Comparison of ENCODE assay signal across 23 cellular contexts in genomic region chr5:2164586-2164985, GRCh38.
"Had no signal": no experiment of that assay in that cellular context is flagged by ENCODE, and none has a peak within 500 bp of the region (broad histone marks: within the 10 kb centered on the region; RNA-seq: fewer than 3 reads in every experiment).

No MANE protein-coding gene starts in this region.

- H3K9me3 ChIP-seq: colonic mucosa, gastrocnemius medialis, lower lobe of right lung, psoas muscle, sigmoid colon, transverse colon, upper lobe of right lung, uterus had no signal

- H3K4me3 ChIP-seq: colonic mucosa, gastrocnemius medialis, hepatocyte, lower lobe of right lung, psoas muscle, sigmoid colon, transverse colon, upper lobe of right lung, uterus had no signal

- H3K27ac ChIP-seq: colonic mucosa, epithelial cell of prostate, gastrocnemius medialis, hepatocyte, lower lobe of right lung, parathyroid adenoma, psoas muscle, sigmoid colon, transverse colon, upper lobe of right lung, uterus had no signal

- H3K27me3 ChIP-seq: colonic mucosa, hepatocyte, sigmoid colon, transverse colon, uterus had no signal

- H3K4me3 Mint-ChIP-seq: dendritic cell treated with granulocyte-macrophage colony-stimulating factor and Interleukin-4, amounts not matched to agents 40 ng/mL and 50 ng/mL, for 4 days; endodermal cell; naive thymus-derived CD8-positive, alpha-beta T cell; nephron progenitor cell; stimulated activated naive B cell treated with anti-CD40 and anti-IgM and Interleukin-4, amounts not matched to agents 10 μg/mL and 1 μg/mL and 100 μg/mL, for 72 hours; stimulated activated naive CD8-positive, alpha-beta T cell treated with anti-CD3 and anti-CD28 coated beads, Interleukin-15, Interleukin-2, amounts not matched to agents 100 ng/mL and 50 ng/mL, for 24 hours had no signal

- H3K9me3 Mint-ChIP-seq: dendritic cell treated with granulocyte-macrophage colony-stimulating factor and Interleukin-4, amounts not matched to agents 40 ng/mL and 50 ng/mL, for 4 days; endodermal cell; nephron progenitor cell; stimulated activated naive CD8-positive, alpha-beta T cell treated with anti-CD3 and anti-CD28 coated beads, Interleukin-15, Interleukin-2, amounts not matched to agents 100 ng/mL and 50 ng/mL, for 24 hours had no signal

- DNase-seq: colonic mucosa; effector CD8-positive, alpha-beta T cell; endodermal cell; gastrocnemius medialis; left ventricle myocardium superior; lower lobe of right lung; naive thymus-derived CD8-positive, alpha-beta T cell; nephron progenitor cell; occipital lobe; right cardiac atrium; sigmoid colon; stimulated activated CD4-positive, alpha-beta T cell treated with anti-CD3 and anti-CD28 coated beads, Interleukin-4, amount 100 ng/mL, for 4 hours; stimulated activated naive B cell treated with anti-CD40 and anti-IgM and Interleukin-4, amounts not matched to agents 10 μg/mL and 1 μg/mL and 100 μg/mL, for 72 hours; transverse colon; upper lobe of right lung; uterus had no signal

- H3K4me1 Mint-ChIP-seq: stimulated activated naive B cell treated with anti-CD40 and anti-IgM and Interleukin-4, amounts not matched to agents 10 μg/mL and 1 μg/mL and 100 μg/mL, for 72 hours had no signal

- ATAC-seq: esophagus mucosa; gastrocnemius medialis; left ventricle myocardium superior; naive thymus-derived CD8-positive, alpha-beta T cell; psoas muscle; right cardiac atrium; stimulated activated naive B cell treated with anti-CD40 and anti-IgM and Interleukin-4, amounts not matched to agents 10 μg/mL and 1 μg/mL and 100 μg/mL, for 72 hours; upper lobe of right lung had no signal

- H3K27ac Mint-ChIP-seq: dendritic cell treated with granulocyte-macrophage colony-stimulating factor and Interleukin-4, amounts not matched to agents 40 ng/mL and 50 ng/mL, for 4 days; endodermal cell; naive thymus-derived CD8-positive, alpha-beta T cell; nephron progenitor cell; stimulated activated naive B cell treated with anti-CD40 and anti-IgM and Interleukin-4, amounts not matched to agents 10 μg/mL and 1 μg/mL and 100 μg/mL, for 72 hours; stimulated activated naive CD8-positive, alpha-beta T cell treated with anti-CD3 and anti-CD28 coated beads, Interleukin-15, Interleukin-2, amounts not matched to agents 100 ng/mL and 50 ng/mL, for 24 hours had no signal

- H3K4me1 ChIP-seq: colonic mucosa, gastrocnemius medialis, lower lobe of right lung, parathyroid adenoma, psoas muscle, sigmoid colon, transverse colon, upper lobe of right lung, uterus had no signal

- H3K9ac ChIP-seq: parathyroid adenoma had no signal

- H3K36me3 ChIP-seq: colonic mucosa, gastrocnemius medialis, lower lobe of right lung, sigmoid colon, transverse colon, upper lobe of right lung, uterus had no signal

- H3K36me3 Mint-ChIP-seq: naive thymus-derived CD8-positive, alpha-beta T cell; stimulated activated naive B cell treated with anti-CD40 and anti-IgM and Interleukin-4, amounts not matched to agents 10 μg/mL and 1 μg/mL and 100 μg/mL, for 72 hours had no signal

- H3K27me3 Mint-ChIP-seq: dendritic cell treated with granulocyte-macrophage colony-stimulating factor and Interleukin-4, amounts not matched to agents 40 ng/mL and 50 ng/mL, for 4 days; stimulated activated naive B cell treated with anti-CD40 and anti-IgM and Interleukin-4, amounts not matched to agents 10 μg/mL and 1 μg/mL and 100 μg/mL, for 72 hours; stimulated activated naive CD8-positive, alpha-beta T cell treated with anti-CD3 and anti-CD28 coated beads, Interleukin-15, Interleukin-2, amounts not matched to agents 100 ng/mL and 50 ng/mL, for 24 hours had no signal
